15 cellular contexts compared by ENCODE assay signal in genomic region chr10:71776528-71776927, GRCh38. TPM values are rescaled to one million over a fixed set of nuclear protein-coding genes. Genes with fewer than 3 reads are reported as not detected.
DNase-seq lines count a peak whose midpoint lies in the region; ATAC-seq and TF ChIP-seq lines count a peak whose summit lies in the region.
"Had no signal": no experiment of that assay in that cellular context is flagged by ENCODE, and none has a peak within 500 bp of the region (broad histone marks: within the 10 kb centered on the region; RNA-seq: fewer than 3 reads in every experiment).

No MANE protein-coding gene starts in this region.

- peaks cover 0 to 12% (median 7%) of the 10 kb centered on the region in 11 experiments; a peak in 14 of 22 replicates for H3K9me3 ChIP-seq in BLaER1 treated with 17β-estradiol and CSF1 and Interleukin-3, amounts not matched to agents 10 nM and 100 nM (replicated peaks in 1 of 11)
- H3K9me3 ChIP-seq: BE2C, prostate gland, upper lobe of right lung had no signal

- ATAC-seq in left colon (peak; percentile 25), HG02623 (IDR thresholded peaks at IDR 0.05; ENCODE audit: unreplicated experiment) (no peak), HG03469 (IDR thresholded peaks at IDR 0.05; ENCODE audit: unreplicated experiment) (no peak)
- ATAC-seq: upper lobe of right lung had no signal

- H3K27me3 ChIP-seq in BLaER1 treated with 17β-estradiol and CSF1 and Interleukin-3, amounts not matched to agents 10 nM and 100 nM: peaks cover 0 to 17% (median 0%) of the 10 kb centered on the region in 11 experiments; a peak in 7 of 22 replicates
- H3K27me3 ChIP-seq: BE2C, upper lobe of right lung had no signal

- DNase-seq in GF-D8 (lab: John Stamatoyannopoulos, UW) (peak; percentile 74), OCI-M1 (lab: John Stamatoyannopoulos, UW) (peak; percentile 42), left colon (no peak), foreskin fibroblast (no peak)
- no peak for DNase-seq in stimulated activated CD4-positive, alpha-beta T cell treated with anti-CD3 and anti-CD28 coated beads, Interleukin-15, amount 100 ng/mL, for 24 hours
- DNase-seq: BE2C, NCI-H146, RPMI8226, upper lobe of right lung had no signal

- peaks cover 0 to 16% (median 0%) of the 10 kb centered on the region in 11 experiments; a peak in 8 of 22 replicates for H4K20me1 ChIP-seq in BLaER1 treated with 17β-estradiol and CSF1 and Interleukin-3, amounts not matched to agents 10 nM and 100 nM

- H3K4me1 ChIP-seq in BLaER1 treated with 17β-estradiol and CSF1 and Interleukin-3, amounts not matched to agents 10 nM and 100 nM: peaks cover 56 to 90% (median 79%) of the 10 kb centered on the region in 10 experiments
- H3K4me1 ChIP-seq: BE2C, prostate gland had no signal

- TF ChIP-seq CTCF in foreskin fibroblast (IDR thresholded peaks at IDR 0.05; ENCODE audit: low read depth, low read length): no peak

- H3K4me3 ChIP-seq in BLaER1 treated with 17β-estradiol and CSF1 and Interleukin-3, amounts not matched to agents 10 nM and 100 nM: no peak overlapping the region
- H3K4me3 ChIP-seq in foreskin fibroblast (ENCODE audit: low read depth in 1 of 2, low read length in 2 of 2): no peak overlapping the region
- H3K4me3 ChIP-seq: prostate gland, upper lobe of right lung had no signal

- H3K9ac ChIP-seq in BLaER1 treated with 17β-estradiol and CSF1 and Interleukin-3, amounts not matched to agents 10 nM and 100 nM: peak overlapping the region; percentile 63 to 92 (median 85); a peak in 18 of 22 replicates

- H3K27ac ChIP-seq in BLaER1 treated with 17β-estradiol and CSF1 and Interleukin-3, amounts not matched to agents 10 nM and 100 nM: peak overlapping the region; percentile 73 to 98 (median 93); a peak in 21 of 22 replicates
- H3K27ac ChIP-seq: prostate gland, upper lobe of right lung had no signal

- intact Hi-C loops in left colon (cut with DNase I, micrococcal nuclease): loop anchor here in 1 of 2 donors (10.0 kb wide), 1 partner anchor 62 kb away; the partner anchor contains the start of gene C10orf105

- peaks cover 0 to 12% (median 0%) of the 10 kb centered on the region in 11 experiments; a peak in 4 of 22 replicates for H3K36me3 ChIP-seq in BLaER1 treated with 17β-estradiol and CSF1 and Interleukin-3, amounts not matched to agents 10 nM and 100 nM
- H3K36me3 ChIP-seq: BE2C, prostate gland, upper lobe of right lung had no signal

- peak overlapping the region; percentile 88 to 100 (median 98) for H3K4me2 ChIP-seq in BLaER1 treated with 17β-estradiol and CSF1 and Interleukin-3, amounts not matched to agents 10 nM and 100 nM

RNA-seq across cellular contexts. Expression of gene VSIR, which starts 3.2 kb away (rescaled TPM):
- 10 to 100 TPM; 50.5 to 76.7 TPM for total RNA-seq in left colon

RNA-seq across cellular contexts. Expression of gene C10orf105, which starts 57.0 kb away (rescaled TPM):
- under 1 TPM in 1 of 2 donors, not detected in 1; 0.08 TPM for total RNA-seq in left colon
- total RNA-seq: bronchial epithelial cell, G401 had no signal

Comparison
In these comparisons a context has a peak if more than half of its experiments do, and no peak if none do; other contexts are left out.
1. DNase-seq: peak in GF-D8 (single experiment) and OCI-M1 (single experiment); none in left colon (0 of 2), foreskin fibroblast (0 of 2) and stimulated activated CD4-positive, alpha-beta T cell treated with anti-CD3 and anti-CD28 coated beads, Interleukin-15, amount 100 ng/mL, for 24 hours (single experiment).